In the genomic region with DNA sequence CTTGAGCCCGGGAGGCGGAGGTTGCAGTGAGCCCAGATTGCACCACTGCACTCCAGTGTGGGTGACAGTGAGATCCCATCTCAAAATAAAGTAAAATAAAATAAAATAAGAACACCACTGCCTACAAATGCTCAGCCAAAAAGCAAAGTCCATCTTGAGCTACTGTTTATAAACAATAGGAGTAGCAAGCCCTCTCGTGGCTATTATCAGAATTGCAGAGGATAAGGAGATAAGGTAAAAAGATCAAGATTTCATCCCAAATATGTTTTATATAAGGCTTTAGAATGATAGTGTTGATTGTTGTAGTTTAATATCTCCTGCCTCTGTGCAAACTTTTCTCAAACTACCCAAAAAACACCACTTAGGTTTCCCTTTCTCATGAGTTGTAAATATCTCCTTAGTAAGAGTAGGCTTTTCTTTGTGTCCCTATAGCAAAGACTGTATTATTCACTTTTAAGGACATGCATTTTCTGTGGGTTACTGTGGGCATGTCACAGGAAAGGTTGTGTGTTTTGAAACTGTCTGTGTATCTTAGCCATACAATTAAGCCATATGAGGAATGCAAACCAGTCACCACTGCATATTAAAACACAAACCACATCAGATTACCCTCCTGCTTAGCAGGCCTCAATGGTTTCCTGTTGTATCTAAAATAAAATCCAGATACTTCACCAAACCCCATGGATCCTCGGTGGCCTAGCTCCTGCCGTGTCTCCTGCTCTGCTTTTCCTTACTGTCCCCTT, we compare ENCODE assay signal across 1 cellular context.
TF ChIP-seq lines count a peak whose summit lies in the region.

No MANE protein-coding gene starts in this region.

TF ChIP-seq in GM23338, 12 proteins besides CTCF, POLR2A, EP300 and RAD21 (continued from another document):
- TF ChIP-seq ZNF462 (CRISPR knock-in tag; IDR thresholded peaks at IDR 0.05) (no peak), NANOG (IDR thresholded peaks at IDR 0.05; ENCODE audit: borderline replicate concordance) (no peak), CREB1 (CRISPR knock-in tag; IDR thresholded peaks at IDR 0.05; ENCODE audit: low read depth) (no peak)
